1 cellular context compared by ENCODE assay signal in the genomic region with DNA sequence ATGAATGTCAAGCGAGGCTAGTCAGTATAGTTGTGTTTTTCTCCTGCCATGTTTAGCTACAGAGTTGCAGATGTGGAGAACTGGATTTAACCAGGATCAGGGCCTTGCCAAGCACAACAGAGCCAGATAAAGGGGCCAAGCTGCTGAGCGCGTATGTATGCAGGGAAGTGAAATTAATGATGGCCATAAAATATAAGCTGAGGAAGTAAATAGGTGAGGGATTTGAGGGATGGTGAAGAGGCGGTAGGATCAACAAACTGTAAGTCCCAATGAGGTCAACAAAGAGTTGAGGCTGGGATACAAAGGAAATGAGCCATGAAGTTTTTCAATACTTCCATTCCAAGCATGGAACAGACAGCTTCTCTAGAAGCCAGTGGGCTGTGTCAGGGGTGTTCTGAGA.
TF ChIP-seq lines count a peak whose summit lies in the region.

No MANE protein-coding gene starts in this region.

TF ChIP-seq in HEK293, 187 proteins besides CTCF, POLR2A, EP300 and RAD21 (continued from another document and continues in another):
- TF ChIP-seq, protein P1, sequence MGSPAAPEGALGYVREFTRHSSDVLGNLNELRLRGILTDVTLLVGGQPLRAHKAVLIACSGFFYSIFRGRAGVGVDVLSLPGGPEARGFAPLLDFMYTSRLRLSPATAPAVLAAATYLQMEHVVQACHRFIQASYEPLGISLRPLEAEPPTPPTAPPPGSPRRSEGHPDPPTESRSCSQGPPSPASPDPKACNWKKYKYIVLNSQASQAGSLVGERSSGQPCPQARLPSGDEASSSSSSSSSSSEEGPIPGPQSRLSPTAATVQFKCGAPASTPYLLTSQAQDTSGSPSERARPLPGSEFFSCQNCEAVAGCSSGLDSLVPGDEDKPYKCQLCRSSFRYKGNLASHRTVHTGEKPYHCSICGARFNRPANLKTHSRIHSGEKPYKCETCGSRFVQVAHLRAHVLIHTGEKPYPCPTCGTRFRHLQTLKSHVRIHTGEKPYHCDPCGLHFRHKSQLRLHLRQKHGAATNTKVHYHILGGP (tag by site-specific recombination; IDR thresholded peaks at IDR 0.05), result no peak
- TF ChIP-seq ZBTB48 (tag by site-specific recombination; IDR thresholded peaks at IDR 0.05) (no peak), MZF1 (tag by site-specific recombination; IDR thresholded peaks at IDR 0.05; ENCODE audit: borderline replicate concordance) (peak; percentile 93; the same call in 1 of the 2 replicates), ZNF837 (tag by site-specific recombination; IDR thresholded peaks at IDR 0.05) (no peak), ZSCAN30 (tag by site-specific recombination; IDR thresholded peaks at IDR 0.05) (no peak), ZNF610 (tag by site-specific recombination; IDR thresholded peaks at IDR 0.05; ENCODE audit: borderline replicate concordance) (0 out of 2 replicates have a peak, but pooled peaks have one; percentile 36), ZNF777 (tag by site-specific recombination; IDR thresholded peaks at IDR 0.05; ENCODE audit: borderline replicate concordance) (no peak), YY1 (tag by site-specific recombination; IDR thresholded peaks at IDR 0.05) (no peak), ZNF626 (tag by site-specific recombination; IDR thresholded peaks at IDR 0.05) (no peak), HOXD13 (CRISPR knock-in tag; IDR thresholded peaks at IDR 0.05; ENCODE audit: borderline replicate concordance) (no peak), ZFHX2 (tag by site-specific recombination; conservative IDR thresholded peaks at IDR 0.05) (peak; percentile 45; the same call in 1 of the 2 replicates), ZNF274 (IDR thresholded peaks at IDR 0.05; ENCODE audit: low read length) (no peak), ZNF274 (tag by site-specific recombination; IDR thresholded peaks at IDR 0.05; ENCODE audit: borderline replicate concordance) (no peak), ZBTB17 (tag by site-specific recombination; IDR thresholded peaks at IDR 0.05) (peak; percentile 73), SP7 (tag by site-specific recombination; IDR thresholded peaks at IDR 0.05) (no peak), BCL11A (tag by site-specific recombination; IDR thresholded peaks at IDR 0.05; ENCODE audit: low read depth) (no peak), ZNF366 (tag by site-specific recombination; conservative IDR thresholded peaks at IDR 0.05) (no peak), ZNF843 (tag by site-specific recombination; IDR thresholded peaks at IDR 0.05) (peak; percentile 86), ZNF548 (tag by site-specific recombination; IDR thresholded peaks at IDR 0.05) (no peak), ZNF350 (tag by site-specific recombination; IDR thresholded peaks at IDR 0.05) (no peak), KLF8 (tag by site-specific recombination; IDR thresholded peaks at IDR 0.05) (no peak), ZNF404 (tag by site-specific recombination; IDR thresholded peaks at IDR 0.05) (no peak), ZNF654 (tag by site-specific recombination; IDR thresholded peaks at IDR 0.05; ENCODE audit: low read depth) (no peak), ZNF707 (tag by site-specific recombination; IDR thresholded peaks at IDR 0.05) (no peak), ZNF510 (tag by site-specific recombination; IDR thresholded peaks at IDR 0.05; ENCODE audit: insufficient replicate concordance) (no peak), FEZF1 (tag by site-specific recombination; IDR thresholded peaks at IDR 0.05) (0 out of 2 replicates have a peak, but pooled peaks have one; percentile 39), ZNF660 (tag by site-specific recombination; IDR thresholded peaks at IDR 0.05) (no peak), ZNF112 (tag by site-specific recombination; IDR thresholded peaks at IDR 0.05) (no peak), ZNF830 (tag by site-specific recombination; IDR thresholded peaks at IDR 0.05; ENCODE audit: low read depth) (no peak), ZFP37 (tag by site-specific recombination; IDR thresholded peaks at IDR 0.05) (no peak), BCL11B (tag by site-specific recombination; IDR thresholded peaks at IDR 0.05; ENCODE audit: low read depth) (no peak)
- TF ChIP-seq, protein P2, sequence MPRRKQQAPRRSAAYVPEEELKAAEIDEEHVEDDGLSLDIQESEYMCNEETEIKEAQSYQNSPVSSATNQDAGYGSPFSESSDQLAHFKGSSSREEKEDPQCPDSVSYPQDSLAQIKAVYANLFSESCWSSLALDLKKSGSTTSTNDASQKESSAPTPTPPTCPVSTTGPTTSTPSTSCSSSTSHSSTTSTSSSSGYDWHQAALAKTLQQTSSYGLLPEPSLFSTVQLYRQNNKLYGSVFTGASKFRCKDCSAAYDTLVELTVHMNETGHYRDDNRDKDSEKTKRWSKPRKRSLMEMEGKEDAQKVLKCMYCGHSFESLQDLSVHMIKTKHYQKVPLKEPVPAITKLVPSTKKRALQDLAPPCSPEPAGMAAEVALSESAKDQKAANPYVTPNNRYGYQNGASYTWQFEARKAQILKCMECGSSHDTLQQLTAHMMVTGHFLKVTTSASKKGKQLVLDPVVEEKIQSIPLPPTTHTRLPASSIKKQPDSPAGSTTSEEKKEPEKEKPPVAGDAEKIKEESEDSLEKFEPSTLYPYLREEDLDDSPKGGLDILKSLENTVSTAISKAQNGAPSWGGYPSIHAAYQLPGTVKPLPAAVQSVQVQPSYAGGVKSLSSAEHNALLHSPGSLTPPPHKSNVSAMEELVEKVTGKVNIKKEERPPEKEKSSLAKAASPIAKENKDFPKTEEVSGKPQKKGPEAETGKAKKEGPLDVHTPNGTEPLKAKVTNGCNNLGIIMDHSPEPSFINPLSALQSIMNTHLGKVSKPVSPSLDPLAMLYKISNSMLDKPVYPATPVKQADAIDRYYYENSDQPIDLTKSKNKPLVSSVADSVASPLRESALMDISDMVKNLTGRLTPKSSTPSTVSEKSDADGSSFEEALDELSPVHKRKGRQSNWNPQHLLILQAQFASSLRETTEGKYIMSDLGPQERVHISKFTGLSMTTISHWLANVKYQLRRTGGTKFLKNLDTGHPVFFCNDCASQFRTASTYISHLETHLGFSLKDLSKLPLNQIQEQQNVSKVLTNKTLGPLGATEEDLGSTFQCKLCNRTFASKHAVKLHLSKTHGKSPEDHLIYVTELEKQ (tag by site-specific recombination; IDR thresholded peaks at IDR 0.05; ENCODE audit: borderline replicate concordance), result no peak
- TF ChIP-seq, protein P3, sequence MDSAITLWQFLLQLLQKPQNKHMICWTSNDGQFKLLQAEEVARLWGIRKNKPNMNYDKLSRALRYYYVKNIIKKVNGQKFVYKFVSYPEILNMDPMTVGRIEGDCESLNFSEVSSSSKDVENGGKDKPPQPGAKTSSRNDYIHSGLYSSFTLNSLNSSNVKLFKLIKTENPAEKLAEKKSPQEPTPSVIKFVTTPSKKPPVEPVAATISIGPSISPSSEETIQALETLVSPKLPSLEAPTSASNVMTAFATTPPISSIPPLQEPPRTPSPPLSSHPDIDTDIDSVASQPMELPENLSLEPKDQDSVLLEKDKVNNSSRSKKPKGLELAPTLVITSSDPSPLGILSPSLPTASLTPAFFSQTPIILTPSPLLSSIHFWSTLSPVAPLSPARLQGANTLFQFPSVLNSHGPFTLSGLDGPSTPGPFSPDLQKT (IDR thresholded peaks at IDR 0.05; ENCODE audit: borderline replicate concordance, low read depth, low read length), result no peak
- TF ChIP-seq, protein P4, sequence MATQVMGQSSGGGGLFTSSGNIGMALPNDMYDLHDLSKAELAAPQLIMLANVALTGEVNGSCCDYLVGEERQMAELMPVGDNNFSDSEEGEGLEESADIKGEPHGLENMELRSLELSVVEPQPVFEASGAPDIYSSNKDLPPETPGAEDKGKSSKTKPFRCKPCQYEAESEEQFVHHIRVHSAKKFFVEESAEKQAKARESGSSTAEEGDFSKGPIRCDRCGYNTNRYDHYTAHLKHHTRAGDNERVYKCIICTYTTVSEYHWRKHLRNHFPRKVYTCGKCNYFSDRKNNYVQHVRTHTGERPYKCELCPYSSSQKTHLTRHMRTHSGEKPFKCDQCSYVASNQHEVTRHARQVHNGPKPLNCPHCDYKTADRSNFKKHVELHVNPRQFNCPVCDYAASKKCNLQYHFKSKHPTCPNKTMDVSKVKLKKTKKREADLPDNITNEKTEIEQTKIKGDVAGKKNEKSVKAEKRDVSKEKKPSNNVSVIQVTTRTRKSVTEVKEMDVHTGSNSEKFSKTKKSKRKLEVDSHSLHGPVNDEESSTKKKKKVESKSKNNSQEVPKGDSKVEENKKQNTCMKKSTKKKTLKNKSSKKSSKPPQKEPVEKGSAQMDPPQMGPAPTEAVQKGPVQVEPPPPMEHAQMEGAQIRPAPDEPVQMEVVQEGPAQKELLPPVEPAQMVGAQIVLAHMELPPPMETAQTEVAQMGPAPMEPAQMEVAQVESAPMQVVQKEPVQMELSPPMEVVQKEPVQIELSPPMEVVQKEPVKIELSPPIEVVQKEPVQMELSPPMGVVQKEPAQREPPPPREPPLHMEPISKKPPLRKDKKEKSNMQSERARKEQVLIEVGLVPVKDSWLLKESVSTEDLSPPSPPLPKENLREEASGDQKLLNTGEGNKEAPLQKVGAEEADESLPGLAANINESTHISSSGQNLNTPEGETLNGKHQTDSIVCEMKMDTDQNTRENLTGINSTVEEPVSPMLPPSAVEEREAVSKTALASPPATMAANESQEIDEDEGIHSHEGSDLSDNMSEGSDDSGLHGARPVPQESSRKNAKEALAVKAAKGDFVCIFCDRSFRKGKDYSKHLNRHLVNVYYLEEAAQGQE (tag by site-specific recombination; IDR thresholded peaks at IDR 0.05), result no peak
- TF ChIP-seq, protein P5, sequence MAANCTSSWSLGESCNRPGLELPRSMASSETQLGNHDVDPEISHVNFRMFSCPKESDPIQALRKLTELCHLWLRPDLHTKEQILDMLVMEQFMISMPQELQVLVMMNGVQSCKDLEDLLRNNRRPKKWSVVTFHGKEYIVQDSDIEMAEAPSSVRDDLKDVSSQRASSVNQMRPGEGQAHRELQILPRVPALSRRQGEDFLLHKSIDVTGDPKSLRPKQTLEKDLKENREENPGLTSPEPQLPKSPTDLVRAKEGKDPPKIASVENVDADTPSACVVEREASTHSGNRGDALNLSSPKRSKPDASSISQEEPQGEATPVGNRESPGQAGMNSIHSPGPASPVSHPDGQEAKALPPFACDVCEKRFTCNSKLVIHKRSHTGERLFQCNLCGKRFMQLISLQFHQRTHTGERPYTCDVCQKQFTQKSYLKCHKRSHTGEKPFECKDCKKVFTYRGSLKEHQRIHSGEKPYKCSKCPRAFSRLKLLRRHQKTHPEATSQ (tag by site-specific recombination; IDR thresholded peaks at IDR 0.05), result no peak
- TF ChIP-seq, protein P6, sequence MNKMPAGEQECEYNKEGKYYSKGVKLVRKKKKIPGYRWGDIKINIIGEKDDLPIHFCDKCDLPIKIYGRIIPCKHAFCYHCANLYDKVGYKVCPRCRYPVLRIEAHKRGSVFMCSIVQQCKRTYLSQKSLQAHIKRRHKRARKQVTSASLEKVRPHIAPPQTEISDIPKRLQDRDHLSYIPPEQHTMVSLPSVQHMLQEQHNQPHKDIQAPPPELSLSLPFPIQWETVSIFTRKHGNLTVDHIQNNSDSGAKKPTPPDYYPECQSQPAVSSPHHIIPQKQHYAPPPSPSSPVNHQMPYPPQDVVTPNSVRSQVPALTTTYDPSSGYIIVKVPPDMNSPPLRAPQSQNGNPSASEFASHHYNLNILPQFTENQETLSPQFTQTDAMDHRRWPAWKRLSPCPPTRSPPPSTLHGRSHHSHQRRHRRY (tag by site-specific recombination; IDR thresholded peaks at IDR 0.05), result no peak
- TF ChIP-seq, protein P7, sequence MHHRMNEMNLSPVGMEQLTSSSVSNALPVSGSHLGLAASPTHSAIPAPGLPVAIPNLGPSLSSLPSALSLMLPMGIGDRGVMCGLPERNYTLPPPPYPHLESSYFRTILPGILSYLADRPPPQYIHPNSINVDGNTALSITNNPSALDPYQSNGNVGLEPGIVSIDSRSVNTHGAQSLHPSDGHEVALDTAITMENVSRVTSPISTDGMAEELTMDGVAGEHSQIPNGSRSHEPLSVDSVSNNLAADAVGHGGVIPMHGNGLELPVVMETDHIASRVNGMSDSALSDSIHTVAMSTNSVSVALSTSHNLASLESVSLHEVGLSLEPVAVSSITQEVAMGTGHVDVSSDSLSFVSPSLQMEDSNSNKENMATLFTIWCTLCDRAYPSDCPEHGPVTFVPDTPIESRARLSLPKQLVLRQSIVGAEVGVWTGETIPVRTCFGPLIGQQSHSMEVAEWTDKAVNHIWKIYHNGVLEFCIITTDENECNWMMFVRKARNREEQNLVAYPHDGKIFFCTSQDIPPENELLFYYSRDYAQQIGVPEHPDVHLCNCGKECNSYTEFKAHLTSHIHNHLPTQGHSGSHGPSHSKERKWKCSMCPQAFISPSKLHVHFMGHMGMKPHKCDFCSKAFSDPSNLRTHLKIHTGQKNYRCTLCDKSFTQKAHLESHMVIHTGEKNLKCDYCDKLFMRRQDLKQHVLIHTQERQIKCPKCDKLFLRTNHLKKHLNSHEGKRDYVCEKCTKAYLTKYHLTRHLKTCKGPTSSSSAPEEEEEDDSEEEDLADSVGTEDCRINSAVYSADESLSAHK (tag by site-specific recombination; IDR thresholded peaks at IDR 0.05), result no peak
- TF ChIP-seq, protein P8, sequence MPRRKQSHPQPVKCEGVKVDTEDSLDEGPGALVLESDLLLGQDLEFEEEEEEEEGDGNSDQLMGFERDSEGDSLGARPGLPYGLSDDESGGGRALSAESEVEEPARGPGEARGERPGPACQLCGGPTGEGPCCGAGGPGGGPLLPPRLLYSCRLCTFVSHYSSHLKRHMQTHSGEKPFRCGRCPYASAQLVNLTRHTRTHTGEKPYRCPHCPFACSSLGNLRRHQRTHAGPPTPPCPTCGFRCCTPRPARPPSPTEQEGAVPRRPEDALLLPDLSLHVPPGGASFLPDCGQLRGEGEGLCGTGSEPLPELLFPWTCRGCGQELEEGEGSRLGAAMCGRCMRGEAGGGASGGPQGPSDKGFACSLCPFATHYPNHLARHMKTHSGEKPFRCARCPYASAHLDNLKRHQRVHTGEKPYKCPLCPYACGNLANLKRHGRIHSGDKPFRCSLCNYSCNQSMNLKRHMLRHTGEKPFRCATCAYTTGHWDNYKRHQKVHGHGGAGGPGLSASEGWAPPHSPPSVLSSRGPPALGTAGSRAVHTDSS (tag by site-specific recombination; IDR thresholded peaks at IDR 0.05), result peak; percentile 69
- TF ChIP-seq, protein P9, sequence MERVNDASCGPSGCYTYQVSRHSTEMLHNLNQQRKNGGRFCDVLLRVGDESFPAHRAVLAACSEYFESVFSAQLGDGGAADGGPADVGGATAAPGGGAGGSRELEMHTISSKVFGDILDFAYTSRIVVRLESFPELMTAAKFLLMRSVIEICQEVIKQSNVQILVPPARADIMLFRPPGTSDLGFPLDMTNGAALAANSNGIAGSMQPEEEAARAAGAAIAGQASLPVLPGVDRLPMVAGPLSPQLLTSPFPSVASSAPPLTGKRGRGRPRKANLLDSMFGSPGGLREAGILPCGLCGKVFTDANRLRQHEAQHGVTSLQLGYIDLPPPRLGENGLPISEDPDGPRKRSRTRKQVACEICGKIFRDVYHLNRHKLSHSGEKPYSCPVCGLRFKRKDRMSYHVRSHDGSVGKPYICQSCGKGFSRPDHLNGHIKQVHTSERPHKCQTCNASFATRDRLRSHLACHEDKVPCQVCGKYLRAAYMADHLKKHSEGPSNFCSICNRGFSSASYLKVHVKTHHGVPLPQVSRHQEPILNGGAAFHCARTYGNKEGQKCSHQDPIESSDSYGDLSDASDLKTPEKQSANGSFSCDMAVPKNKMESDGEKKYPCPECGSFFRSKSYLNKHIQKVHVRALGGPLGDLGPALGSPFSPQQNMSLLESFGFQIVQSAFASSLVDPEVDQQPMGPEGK (tag by site-specific recombination; IDR thresholded peaks at IDR 0.05), result no peak
